Comparison of ENCODE assay signal across 9 cellular contexts in genomic region chr14:96423446-96424103, GRCh38. TPM values are rescaled to one million over a fixed set of nuclear protein-coding genes. Genes with fewer than 3 reads are reported as not detected.
DNase-seq lines count a peak whose midpoint lies in the region; TF ChIP-seq lines count a peak whose summit lies in the region.
"Had no signal": no experiment of that assay in that cellular context is flagged by ENCODE, and none has a peak within 500 bp of the region (broad histone marks: within the 10 kb centered on the region; RNA-seq: fewer than 3 reads in every experiment).

No MANE protein-coding gene starts in this region.

- no peak overlapping the region for H3K27ac Mint-ChIP-seq in CD4-positive, alpha-beta memory T cell
- H3K27ac Mint-ChIP-seq in IgD-negative memory B cell, result no peak overlapping the region

- TF ChIP-seq POLR2A in tibial nerve (IDR thresholded peaks at IDR 0.05), result no peak

- DNase-seq in CD4-positive, alpha-beta memory T cell, result no peak
- DNase-seq in effector memory CD4-positive, alpha-beta T cell, result no peak
- no peak for DNase-seq in tibial nerve (ENCODE audit: low spot score in 2 of 2)
- no peak for DNase-seq in SIG-M5 (lab: John Stamatoyannopoulos, UW)
- DNase-seq in DMS114 treated with DMSO at 0.1 percent for 48 hours (lab: John Stamatoyannopoulos, UW; ENCODE audit: unreplicated experiment), result no peak
- no peak for DNase-seq in Karpas-422

- peaks cover 7% of the 10 kb centered on the region for H3K4me1 ChIP-seq in CD4-positive, alpha-beta memory T cell (ENCODE audit: insufficient read depth, low read length)
- no peaks in the 10 kb centered on the region for H3K4me1 ChIP-seq in effector memory CD4-positive, alpha-beta T cell (ENCODE audit: control insufficient read depth, insufficient read depth, low read length, poor library complexity, severe bottlenecking)
- peaks cover 7 to 8% of the 10 kb centered on the region in 2 experiments for H3K4me1 ChIP-seq in neutrophil (ENCODE audit: control insufficient read depth in 1 of 2, insufficient read depth in 1 of 2, low read depth in 1 of 2, low read length in 1 of 2)
- H3K4me1 ChIP-seq in tibial nerve, result peaks cover 0 to 8% (median 0%) of the 10 kb centered on the region in 4 donors
- 0 out of 2 replicates have a peak, but pooled peaks cover 3% of the 10 kb centered on the region for H3K4me1 ChIP-seq in Karpas-422 (ENCODE audit: low read length)

- H3K36me3 Mint-ChIP-seq in CD4-positive, alpha-beta memory T cell, result no peaks in the 10 kb centered on the region
- H3K36me3 Mint-ChIP-seq in IgD-negative memory B cell, result no peaks in the 10 kb centered on the region

- no peaks in the 10 kb centered on the region for H4K20me1 ChIP-seq in Karpas-422 (ENCODE audit: insufficient read depth, low read depth, low read length)

- H3K9me3 Mint-ChIP-seq in CD4-positive, alpha-beta memory T cell, result no peaks in the 10 kb centered on the region
- H3K9me3 Mint-ChIP-seq in IgD-negative memory B cell, result peaks cover 0 to 2% (median 0%) of the 10 kb centered on the region in 3 donors
- H3K9me3 Mint-ChIP-seq: neural crest cell had no signal

- no peaks in the 10 kb centered on the region for H3K79me2 ChIP-seq in Karpas-422 (ENCODE audit: low read length)

- no peaks in the 10 kb centered on the region for H3K36me3 ChIP-seq in CD4-positive, alpha-beta memory T cell (ENCODE audit: insufficient read depth, low read length)
- H3K36me3 ChIP-seq in effector memory CD4-positive, alpha-beta T cell (ENCODE audit: control insufficient read depth, insufficient read depth, low read length), result no peaks in the 10 kb centered on the region
- H3K36me3 ChIP-seq in neutrophil (no peaks in the 10 kb centered on the region), tibial nerve (no peaks in the 10 kb centered on the region), Karpas-422 (ENCODE audit: insufficient read depth, low read length) (no peaks in the 10 kb centered on the region)

- peak overlapping the region; percentile 18 to 40 for H3K4me3 ChIP-seq in CD4-positive, alpha-beta memory T cell (ENCODE audit: low read length in 2 of 2)
- H3K4me3 ChIP-seq in effector memory CD4-positive, alpha-beta T cell (ENCODE audit: insufficient read depth, low read depth, low read length, poor library complexity, severe bottlenecking), result peak overlapping the region; percentile 44
- H3K4me3 ChIP-seq in neutrophil (ENCODE audit: low read depth in 1 of 2, low read length in 1 of 2), result peak overlapping the region; percentile 35 to 48
- H3K4me3 ChIP-seq in tibial nerve, result peak overlapping the region in 2 of 4 donors; percentile 42 to 51
- H3K4me3 ChIP-seq in Karpas-422 (ENCODE audit: low read length), result no peak overlapping the region

- intact Hi-C loops in CD4-positive, alpha-beta memory T cell (cut with micrococcal nuclease), result loop anchor here (1.0 to 10.0 kb wide), 5 partner anchors 60 to 859 kb away; partner anchors contain the start of genes ATG2B and GSKIP

- H3K27ac ChIP-seq in CD4-positive, alpha-beta memory T cell (ENCODE audit: low read depth, low read length), result no peak overlapping the region
- no peak overlapping the region for H3K27ac ChIP-seq in effector memory CD4-positive, alpha-beta T cell (ENCODE audit: insufficient read depth, low read length, poor library complexity, severe bottlenecking)
- H3K27ac ChIP-seq in neutrophil, result no peak overlapping the region
- H3K27ac ChIP-seq in tibial nerve, result peak overlapping the region in 1 of 4 donors; percentile 37
- no peak overlapping the region for H3K27ac ChIP-seq in Karpas-422 (ENCODE audit: low read length)

- peaks cover 1 to 4% of the 10 kb centered on the region in 2 donors for H3K27me3 Mint-ChIP-seq in CD4-positive, alpha-beta memory T cell
- peaks cover 5% of the 10 kb centered on the region for H3K27me3 Mint-ChIP-seq in IgD-negative memory B cell

- no peak for TF ChIP-seq EP300 in tibial nerve (IDR thresholded peaks at IDR 0.05)

- TF ChIP-seq CTCF in neutrophil (IDR thresholded peaks at IDR 0.05) (no peak), tibial nerve (IDR thresholded peaks at IDR 0.05) (no peak)

- no peak overlapping the region for H3K9ac ChIP-seq in Karpas-422 (ENCODE audit: low read length)

- H3K9me3 ChIP-seq in CD4-positive, alpha-beta memory T cell (ENCODE audit: control insufficient read depth in 1 of 2, low read length in 2 of 2), result no peaks in the 10 kb centered on the region
- no peaks in the 10 kb centered on the region for H3K9me3 ChIP-seq in effector memory CD4-positive, alpha-beta T cell (ENCODE audit: control insufficient read depth, low read length)
- H3K9me3 ChIP-seq in neutrophil, result no peaks in the 10 kb centered on the region
- no peaks in the 10 kb centered on the region for H3K9me3 ChIP-seq in tibial nerve
- H3K9me3 ChIP-seq in Karpas-422 (ENCODE audit: low read length), result no peaks in the 10 kb centered on the region

- H3K4me2 ChIP-seq in Karpas-422 (ENCODE audit: low read depth, low read length, poor library complexity, severe bottlenecking), result no peak overlapping the region

- POLR2A ChIA-PET in CD4-positive, alpha-beta memory T cell (lab: Charles Lee; ENCODE audit: partially characterized antibody), result no interaction called here

- H3K4me3 Mint-ChIP-seq in CD4-positive, alpha-beta memory T cell, result peak overlapping the region; percentile 45 to 95 (median 64)
- peak overlapping the region; percentile 36 to 81 (median 72) for H3K4me3 Mint-ChIP-seq in IgD-negative memory B cell
- H3K4me3 Mint-ChIP-seq: neural crest cell had no signal

- CTCF ChIA-PET in CD4-positive, alpha-beta memory T cell (lab: Charles Lee; ENCODE audit: partially characterized antibody), result interaction anchor here (1.0 to 3.7 kb wide), 5 partner anchors 115 to 323 kb away, joined by 3 to 36 read pairs (median 3); no protein-coding TSS in a partner anchor

- WGBS in tibial nerve, 2 donors, result 45 to 69% methylated on average over 21 to 23 of the region's 25 CpGs

- H3K27me3 ChIP-seq in CD4-positive, alpha-beta memory T cell (ENCODE audit: insufficient read depth, low read length), result no peaks in the 10 kb centered on the region
- H3K27me3 ChIP-seq in effector memory CD4-positive, alpha-beta T cell (replicated peaks; ENCODE audit: control insufficient read depth, insufficient read depth, low read length, poor library complexity, severe bottlenecking), result peaks cover 3% of the 10 kb centered on the region
- H3K27me3 ChIP-seq in neutrophil (peaks cover 16% of the 10 kb centered on the region), tibial nerve (no peaks in the 10 kb centered on the region), Karpas-422 (ENCODE audit: low read length) (no peaks in the 10 kb centered on the region; the same call in 1 of the 2 replicates)

- H3K4me1 Mint-ChIP-seq in CD4-positive, alpha-beta memory T cell, result peaks cover 3 to 5% (median 4%) of the 10 kb centered on the region in 4 donors
- peaks cover 10 to 13% (median 10%) of the 10 kb centered on the region in 3 donors for H3K4me1 Mint-ChIP-seq in IgD-negative memory B cell

- H2AFZ ChIP-seq in Karpas-422 (ENCODE audit: low read length), result no peak overlapping the region

- no peaks in the 10 kb centered on the region for H3K9me2 ChIP-seq in Karpas-422 (replicated peaks; ENCODE audit: insufficient read depth, low read length)

RNA-seq across cellular contexts. Expression of gene AK7, which starts 31.6 kb away (rescaled TPM):
- under 1 TPM; 0.47 to 0.53 TPM for total RNA-seq in CD4-positive, alpha-beta memory T cell
- under 1 TPM in 1 of 2 donors, not detected in 1; 0.08 TPM for polyA plus RNA-seq in CD4-positive, alpha-beta memory T cell
- polyA plus RNA-seq in IgD-negative memory B cell, result not detected
- total RNA-seq in tibial nerve, result 1 to 10 TPM in 3 of 4 donors, under 1 TPM in 1; 0.90 to 8.4 (median 4.4) TPM
- 4.7 and 9.5 TPM in 2 replicates for total RNA-seq in Karpas-422 (2014; rRNA removed; shearing (Covaris generic); ENCODE audit: low replicate concordance)
